ENCODE assay signal across 9 cellular contexts in the genomic region with DNA sequence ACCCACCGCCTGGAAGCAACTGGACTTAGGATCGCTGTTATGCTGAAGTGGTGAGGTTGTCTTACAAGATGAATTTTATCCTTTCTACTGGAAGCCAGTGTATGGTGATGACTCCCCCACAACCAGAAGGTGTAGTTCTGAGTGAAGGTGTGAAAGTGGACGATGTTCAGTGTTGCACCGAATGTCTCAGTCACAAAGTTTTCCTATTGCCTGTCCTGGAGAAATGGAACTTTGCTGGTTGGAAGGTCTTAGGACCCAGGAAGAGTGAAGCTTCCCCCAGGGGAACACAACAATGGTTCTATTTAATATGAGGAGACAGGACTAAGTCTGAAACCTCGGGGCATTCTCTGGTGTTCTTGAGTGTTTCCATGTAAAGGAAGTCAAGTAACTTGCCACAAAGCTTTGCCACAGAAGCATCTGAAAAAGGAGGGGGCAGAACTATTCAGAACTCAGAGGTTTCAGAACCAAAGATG. TPM values are rescaled to one million over a fixed set of nuclear protein-coding genes. Genes with fewer than 3 reads are reported as not detected.
DNase-seq lines count a peak whose midpoint lies in the region; ATAC-seq and TF ChIP-seq lines count a peak whose summit lies in the region.
"Had no signal": no experiment of that assay in that cellular context is flagged by ENCODE, and none has a peak within 500 bp of the region (broad histone marks: within the 10 kb centered on the region; RNA-seq: fewer than 3 reads in every experiment).

No MANE protein-coding gene starts in this region.

- H3K27ac Mint-ChIP-seq in activated CD4-positive, alpha-beta memory T cell treated with anti-CD3 and anti-CD28 coated beads for 36 hours: peak overlapping the region; percentile 59
- no peak overlapping the region for H3K27ac Mint-ChIP-seq in activated CD4-positive, alpha-beta memory T cell treated with anti-CD3 and anti-CD28 coated beads, Interleukin-2, amount 10 ng/mL, durations not matched to agents 7 days and 5 days
- H3K27ac Mint-ChIP-seq in stimulated activated effector memory CD8-positive, alpha-beta T cell treated with anti-CD3 and anti-CD28 coated beads, Interleukin-12 subunit alpha, Interleukin-12 subunit beta, amount 100 ng/mL, for 72 hours: peak overlapping the region; percentile 79

- peak overlapping the region; percentile 72 for H3K27ac ChIP-seq in VCaP

- no peak overlapping the region for H3K4me3 ChIP-seq in fibroblast of villous mesenchyme (ENCODE audit: low read depth, low read length)

- POLR2A ChIA-PET in activated CD4-positive, alpha-beta memory T cell treated with anti-CD3 and anti-CD28 coated beads for 36 hours (lab: Charles Lee): no interaction called here
- POLR2A ChIA-PET in activated CD4-positive, alpha-beta memory T cell treated with anti-CD3 and anti-CD28 coated beads, Interleukin-2, amount 10 ng/mL, durations not matched to agents 7 days and 5 days (lab: Charles Lee): interaction anchor here (1.4 kb wide), 1 partner anchor 45 kb away, joined by 7 read pairs; a partner anchor contains a TSS
- POLR2A ChIA-PET in GM10248 (lab: Yijun Ruan, JAX): no interaction called here

- peaks cover 25% of the 10 kb centered on the region for H3K4me1 Mint-ChIP-seq in activated CD4-positive, alpha-beta memory T cell treated with anti-CD3 and anti-CD28 coated beads for 36 hours (ENCODE audit: low read depth)
- H3K4me1 Mint-ChIP-seq in activated CD4-positive, alpha-beta memory T cell treated with anti-CD3 and anti-CD28 coated beads, Interleukin-2, amount 10 ng/mL, durations not matched to agents 7 days and 5 days: peaks cover 31% of the 10 kb centered on the region
- peaks cover 21% of the 10 kb centered on the region for H3K4me1 Mint-ChIP-seq in stimulated activated effector memory CD8-positive, alpha-beta T cell treated with anti-CD3 and anti-CD28 coated beads, Interleukin-12 subunit alpha, Interleukin-12 subunit beta, amount 100 ng/mL, for 72 hours

- no peak for DNase-seq in activated CD4-positive, alpha-beta memory T cell treated with anti-CD3 and anti-CD28 coated beads for 36 hours
- no peak for DNase-seq in activated CD4-positive, alpha-beta memory T cell treated with anti-CD3 and anti-CD28 coated beads, Interleukin-2, amount 10 ng/mL, durations not matched to agents 7 days and 5 days
- peak; percentile 5 for DNase-seq in fibroblast of villous mesenchyme (ENCODE audit: low read depth)
- no peak for DNase-seq in stimulated activated effector memory CD8-positive, alpha-beta T cell treated with anti-CD3 and anti-CD28 coated beads, Interleukin-12 subunit alpha, Interleukin-12 subunit beta, amount 100 ng/mL, for 72 hours (ENCODE audit: low spot score in 2 of 2)
- DNase-seq in GM19240 (ENCODE audit: insufficient read length, low spot score): no peak
- no peak for DNase-seq in GM10248 (ENCODE audit: extremely low spot score)
- DNase-seq: retina had no signal

- peaks cover 15% of the 10 kb centered on the region for H3K36me3 Mint-ChIP-seq in activated CD4-positive, alpha-beta memory T cell treated with anti-CD3 and anti-CD28 coated beads for 36 hours
- peaks cover 26% of the 10 kb centered on the region for H3K36me3 Mint-ChIP-seq in activated CD4-positive, alpha-beta memory T cell treated with anti-CD3 and anti-CD28 coated beads, Interleukin-2, amount 10 ng/mL, durations not matched to agents 7 days and 5 days (ENCODE audit: low read depth)
- H3K36me3 Mint-ChIP-seq in stimulated activated effector memory CD8-positive, alpha-beta T cell treated with anti-CD3 and anti-CD28 coated beads, Interleukin-12 subunit alpha, Interleukin-12 subunit beta, amount 100 ng/mL, for 72 hours: peaks cover 49% of the 10 kb centered on the region

- no peaks in the 10 kb centered on the region for H3K27me3 Mint-ChIP-seq in activated CD4-positive, alpha-beta memory T cell treated with anti-CD3 and anti-CD28 coated beads for 36 hours
- H3K27me3 Mint-ChIP-seq in activated CD4-positive, alpha-beta memory T cell treated with anti-CD3 and anti-CD28 coated beads, Interleukin-2, amount 10 ng/mL, durations not matched to agents 7 days and 5 days: no peaks in the 10 kb centered on the region

- intact Hi-C loops in activated CD4-positive, alpha-beta memory T cell treated with anti-CD3 and anti-CD28 coated beads for 36 hours (cut with micrococcal nuclease): loop anchor here (5.0 to 10.0 kb wide), 2 partner anchors 44 to 84 kb away; a partner anchor contains a TSS

- CTCF ChIA-PET in activated CD4-positive, alpha-beta memory T cell treated with anti-CD3 and anti-CD28 coated beads for 36 hours (lab: Charles Lee): interaction anchor here (0.7 kb wide), 1 partner anchor 55 kb away, joined by 3 read pairs; no protein-coding TSS in a partner anchor
- CTCF ChIA-PET in activated CD4-positive, alpha-beta memory T cell treated with anti-CD3 and anti-CD28 coated beads, Interleukin-2, amount 10 ng/mL, durations not matched to agents 7 days and 5 days (lab: Charles Lee): no interaction called here
- CTCF ChIA-PET in GM10248 (lab: Yijun Ruan, JAX): no interaction called here

- ATAC-seq in stimulated activated effector memory CD8-positive, alpha-beta T cell treated with anti-CD3 and anti-CD28 coated beads, Interleukin-12 subunit alpha, Interleukin-12 subunit beta, amount 100 ng/mL, for 72 hours: no peak
- no peak for ATAC-seq in GM19023 (IDR thresholded peaks at IDR 0.05; ENCODE audit: unreplicated experiment)

- H3K4me3 Mint-ChIP-seq in activated CD4-positive, alpha-beta memory T cell treated with anti-CD3 and anti-CD28 coated beads for 36 hours: no peak overlapping the region
- H3K4me3 Mint-ChIP-seq in activated CD4-positive, alpha-beta memory T cell treated with anti-CD3 and anti-CD28 coated beads, Interleukin-2, amount 10 ng/mL, durations not matched to agents 7 days and 5 days: no peak overlapping the region
- no peak overlapping the region for H3K4me3 Mint-ChIP-seq in stimulated activated effector memory CD8-positive, alpha-beta T cell treated with anti-CD3 and anti-CD28 coated beads, Interleukin-12 subunit alpha, Interleukin-12 subunit beta, amount 100 ng/mL, for 72 hours

- TF ChIP-seq CTCF in VCaP (conservative IDR thresholded peaks at IDR 0.05) (no peak), fibroblast of villous mesenchyme (IDR thresholded peaks at IDR 0.05; ENCODE audit: insufficient read depth, low read depth, low read length) (no peak), GM10248 (IDR thresholded peaks at IDR 0.05; ENCODE audit: control extremely low read depth, extremely low read depth, low read depth, missing control alignments) (no peak)

- H3K9me3 Mint-ChIP-seq in activated CD4-positive, alpha-beta memory T cell treated with anti-CD3 and anti-CD28 coated beads for 36 hours: no peaks in the 10 kb centered on the region
- H3K9me3 Mint-ChIP-seq in activated CD4-positive, alpha-beta memory T cell treated with anti-CD3 and anti-CD28 coated beads, Interleukin-2, amount 10 ng/mL, durations not matched to agents 7 days and 5 days: no peaks in the 10 kb centered on the region
- H3K9me3 Mint-ChIP-seq in stimulated activated effector memory CD8-positive, alpha-beta T cell treated with anti-CD3 and anti-CD28 coated beads, Interleukin-12 subunit alpha, Interleukin-12 subunit beta, amount 100 ng/mL, for 72 hours: no peaks in the 10 kb centered on the region

RNA-seq across cellular contexts. Expression of a gene that starts 44.2 kb away (rescaled TPM):
- 100 to 1,000 TPM; 120 to 124 TPM for total RNA-seq in activated CD4-positive, alpha-beta memory T cell treated with anti-CD3 and anti-CD28 coated beads for 36 hours
- 100 to 1,000 TPM; 149 to 156 TPM for total RNA-seq in activated CD4-positive, alpha-beta memory T cell treated with anti-CD3 and anti-CD28 coated beads, Interleukin-2, amount 10 ng/mL, durations not matched to agents 7 days and 5 days
- 258 and 297 TPM in 2 replicates for total RNA-seq in fibroblast of villous mesenchyme
